ENCODE assay signal across 8 cellular contexts in the genomic region with DNA sequence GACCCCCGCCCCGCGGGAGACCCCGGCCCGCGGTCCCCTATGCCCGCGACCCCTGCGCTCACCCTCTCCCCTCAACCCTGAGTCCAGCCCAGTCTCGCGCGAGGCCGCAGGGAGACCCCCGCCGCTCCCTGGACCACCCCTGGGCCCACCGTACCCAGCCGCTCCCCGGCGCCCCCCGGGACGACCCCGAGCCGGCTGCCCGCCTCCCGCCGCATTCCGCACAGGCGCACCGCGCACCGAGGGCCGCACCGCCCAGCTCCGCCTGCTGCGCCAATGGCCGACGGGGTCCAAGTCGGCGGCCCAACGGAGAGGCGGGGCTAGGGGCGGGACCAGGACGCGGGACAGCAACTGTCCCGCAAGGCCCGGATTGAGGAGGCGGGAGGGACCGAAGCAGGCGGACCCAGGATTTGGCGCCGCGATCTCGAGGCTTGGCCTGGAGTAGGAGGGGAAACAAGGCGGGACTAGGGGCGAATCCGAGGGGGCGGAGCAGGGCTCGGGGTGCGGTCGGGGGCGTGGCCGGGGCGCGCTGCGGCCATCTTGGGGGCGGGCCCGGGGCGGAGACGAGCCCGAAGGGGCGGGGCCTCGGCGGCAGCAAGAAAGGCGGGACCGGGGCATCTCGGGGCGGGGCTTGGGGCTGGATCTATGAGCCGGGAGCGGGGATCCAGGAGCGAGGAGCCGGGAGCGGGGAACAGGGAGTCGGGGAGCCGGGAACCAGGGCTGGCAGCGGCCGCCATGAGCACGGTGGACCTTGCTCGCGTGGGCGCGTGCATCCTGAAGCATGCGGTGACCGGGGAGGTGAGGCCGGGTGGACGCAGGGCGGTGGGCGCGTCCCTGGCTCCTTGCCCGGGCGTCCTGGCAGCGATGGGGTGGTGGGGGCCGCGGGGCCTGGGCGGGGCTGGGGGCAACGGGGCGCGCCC. TPM values are rescaled to one million over a fixed set of nuclear protein-coding genes. Genes with fewer than 3 reads are reported as not detected.
DNase-seq lines count a peak whose midpoint lies in the region; ATAC-seq and TF ChIP-seq lines count a peak whose summit lies in the region.

A gene with protein sequence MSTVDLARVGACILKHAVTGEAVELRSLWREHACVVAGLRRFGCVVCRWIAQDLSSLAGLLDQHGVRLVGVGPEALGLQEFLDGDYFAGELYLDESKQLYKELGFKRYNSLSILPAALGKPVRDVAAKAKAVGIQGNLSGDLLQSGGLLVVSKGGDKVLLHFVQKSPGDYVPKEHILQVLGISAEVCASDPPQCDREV (plus strand): TSS at position 624 of the 917 bp plus-strand sequence. CDS start 109 bp downstream, at position 733.

- H3K4me1 Mint-ChIP-seq in activated T-cell treated with anti-CD3 and anti-CD28 coated beads, Interleukin-2, amount 50 U/mL, for 4 hours (ENCODE audit: low read depth), result peaks cover 41% of the 10 kb centered on the region

- H3K4me3 Mint-ChIP-seq in activated T-cell treated with anti-CD3 and anti-CD28 coated beads, Interleukin-2, amount 50 U/mL, for 4 hours, result peak within 1 kb of the TSS; percentile 86

- H3K4me1 ChIP-seq in Peyer's patch (peaks cover 0 to 41% (median 22%) of the 10 kb centered on the region in 4 donors), mucosa of rectum (ENCODE audit: control insufficient read depth in 2 of 2, insufficient read depth in 2 of 2, low read length in 2 of 2) (peaks cover 23 to 29% of the 10 kb centered on the region in 2 donors)

- DNase-seq in DMS53 treated with DMSO at 0.1 percent for 48 hours (lab: John Stamatoyannopoulos, UW; ENCODE audit: unreplicated experiment), result peak; percentile 89
- DNase-seq in KG1 (lab: John Stamatoyannopoulos, UW), result peak; percentile 92
- DNase-seq in Peyer's patch, result peak; percentile 97 to 100 (median 99)
- peak; percentile 97 for DNase-seq in activated T-cell treated with anti-CD3 and anti-CD28 coated beads, Interleukin-2, amount 50 U/mL, for 4 hours
- peak; percentile 99 for DNase-seq in erythroblast (lab: John Stamatoyannopoulos, UW)
- peak; percentile 88 to 97 for DNase-seq in stimulated activated CD8-positive, alpha-beta memory T cell treated with anti-CD3 and anti-CD28 coated beads, Interleukin-4, amount 100 ng/mL, for 4 hours (ENCODE audit: low read depth in 2 of 2, low spot score in 1 of 2)

- peak; percentile 90 to 95 for TF ChIP-seq POLR2A in Peyer's patch (IDR thresholded peaks at IDR 0.05)
- peak; percentile 63 for TF ChIP-seq POLR2A in erythroblast (IDR thresholded peaks at IDR 0.05; ENCODE audit: low read length)

- H3K27me3 Mint-ChIP-seq in activated T-cell treated with anti-CD3 and anti-CD28 coated beads, Interleukin-2, amount 50 U/mL, for 4 hours (ENCODE audit: low read depth), result no peaks in the 10 kb centered on the region

- H3K9me3 Mint-ChIP-seq in activated T-cell treated with anti-CD3 and anti-CD28 coated beads, Interleukin-2, amount 50 U/mL, for 4 hours, result no peaks in the 10 kb centered on the region

- H3K9me3 ChIP-seq in Peyer's patch (no peaks in the 10 kb centered on the region), mucosa of rectum (ENCODE audit: control insufficient read depth in 2 of 2, low read length in 2 of 2) (no peaks in the 10 kb centered on the region)

- peak; percentile 59 for ATAC-seq in GM21723 (IDR thresholded peaks at IDR 0.05; ENCODE audit: unreplicated experiment)
- ATAC-seq in activated T-cell treated with anti-CD3 and anti-CD28 coated beads, Interleukin-2, amount 50 U/mL, for 4 hours, result peak; percentile 84

- H3K4me3 ChIP-seq in Peyer's patch (peak within 1 kb of the TSS; percentile 78 to 94 (median 83)), mucosa of rectum (ENCODE audit: low read length in 2 of 2) (peak within 1 kb of the TSS; percentile 91 to 93)

- H3K36me3 ChIP-seq in Peyer's patch, result peaks cover 0 to 14% (median 0%) of the 10 kb centered on the region in 3 donors
- peaks cover 4 to 9% of the 10 kb centered on the region in 2 donors for H3K36me3 ChIP-seq in mucosa of rectum (ENCODE audit: control insufficient read depth in 2 of 2, insufficient read depth in 2 of 2, low read length in 2 of 2)

- H3K36me3 Mint-ChIP-seq in activated T-cell treated with anti-CD3 and anti-CD28 coated beads, Interleukin-2, amount 50 U/mL, for 4 hours (ENCODE audit: insufficient read depth), result no peaks in the 10 kb centered on the region

- peak within 1 kb of the TSS; percentile 84 to 98 for H3K9ac ChIP-seq in mucosa of rectum (ENCODE audit: low read depth in 1 of 2, low read length in 2 of 2)

- H3K27ac ChIP-seq in Peyer's patch, result peak within 1 kb of the TSS; percentile 97 to 100 (median 99)
- peak within 1 kb of the TSS; percentile 98 to 99 for H3K27ac ChIP-seq in mucosa of rectum (ENCODE audit: low read depth in 2 of 2, low read length in 2 of 2)

- no peak for TF ChIP-seq CTCF in Peyer's patch (IDR thresholded peaks at IDR 0.05)

- H3K27me3 ChIP-seq in Peyer's patch, result no peaks in the 10 kb centered on the region
- no peaks in the 10 kb centered on the region for H3K27me3 ChIP-seq in mucosa of rectum (ENCODE audit: control insufficient read depth in 2 of 2, insufficient read depth in 2 of 2, low read length in 2 of 2)

RNA-seq across cellular contexts. Expression of the gene that starts here (rescaled TPM):
- 10 to 100 TPM; 41.3 to 79.5 (median 59.0) TPM for total RNA-seq in Peyer's patch
- total RNA-seq in activated T-cell treated with anti-CD3 and anti-CD28 coated beads, Interleukin-2, amount 50 U/mL, for 4 hours, result 10 to 100 TPM; 33.8 to 42.3 (median 40.8) TPM

Comparison
In these comparisons a context has a peak if more than half of its experiments do, and no peak if none do; other contexts are left out.
1. Peak in every context shown above with its lines: DNase-seq, ATAC-seq, H3K4me3 ChIP-seq and H3K27ac ChIP-seq.